ENCODE assay signal across 8 cellular contexts in the genomic region with DNA sequence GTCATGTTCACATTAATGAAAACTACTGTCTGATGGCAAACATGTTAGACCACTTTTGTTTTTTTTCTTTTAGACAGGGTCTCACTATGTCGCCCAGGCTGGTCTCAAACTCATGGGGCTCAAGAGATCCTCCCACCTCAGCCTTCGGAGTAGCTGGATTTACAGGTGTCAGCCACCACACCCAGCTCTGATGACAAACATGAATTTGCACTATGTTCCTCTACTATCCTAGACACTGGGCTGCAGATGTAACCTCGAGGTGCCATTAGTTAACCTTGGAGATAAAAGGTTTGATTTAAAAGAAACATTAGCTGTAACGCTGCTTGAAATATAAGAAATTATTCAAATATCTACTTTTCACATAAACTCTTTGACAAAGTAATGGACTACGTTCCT. TPM values are rescaled to one million over a fixed set of nuclear protein-coding genes. Genes with fewer than 3 reads are reported as not detected.
DNase-seq lines count a peak whose midpoint lies in the region; ATAC-seq, FAIRE-seq and TF ChIP-seq lines count a peak whose summit lies in the region.

No MANE protein-coding gene starts in this region.

- H3K9me2 ChIP-seq in PC-9 (ENCODE audit: insufficient read depth): no peaks in the 10 kb centered on the region

- peaks cover 19% of the 10 kb centered on the region; the same call in 1 of the 2 replicates for H4K20me1 ChIP-seq in PC-9 (ENCODE audit: insufficient read depth)

- ATAC-seq in A549 (peak in 1 of 2 experiments; percentile 6; a peak in 3 of 6 replicates), GM21381 (IDR thresholded peaks at IDR 0.05; ENCODE audit: unreplicated experiment) (peak; percentile 22), left colon (peak; percentile 52)

- H3K4me3 ChIP-seq in A549 (0 out of 3 replicates have a peak overlapping the region, but pooled peaks have one; percentile 12), PC-9 (peak overlapping the region; percentile 48; the same call in 1 of the 2 replicates), H7 (ENCODE audit: insufficient read depth, low read depth, low read length) (no peak overlapping the region)

- H3K27me3 ChIP-seq in PC-9 (ENCODE audit: insufficient read depth, low read depth): no peaks in the 10 kb centered on the region
- H3K27me3 ChIP-seq in H7 (ENCODE audit: control insufficient read depth, insufficient read depth, low read length): no peaks in the 10 kb centered on the region; the same call in 1 of the 2 replicates

- H2AFZ ChIP-seq in PC-9: no peak overlapping the region

- no peak for TF ChIP-seq EP300 in A549 (IDR thresholded peaks at IDR 0.05)

- TF ChIP-seq POLR2A in A549 (IDR thresholded peaks at IDR 0.05; ENCODE audit: low read length): no peak

- intact Hi-C loops in PC-9 (cut with micrococcal nuclease; ENCODE audit: unreplicated experiment) (loop anchor here (1.0 kb wide), 3 partner anchors 16 to 56 kb away; no protein-coding TSS in a partner anchor), left colon (cut with DNase I, micrococcal nuclease) (no loop called here)

- H3K27ac ChIP-seq in A549 (peak overlapping the region; percentile 42 to 84), PC-9 (peak overlapping the region; percentile 97)

- peaks cover 91% of the 10 kb centered on the region for H3K79me2 ChIP-seq in PC-9 (ENCODE audit: low read depth)

- peaks cover 64% of the 10 kb centered on the region for H3F3A ChIP-seq in PC-9 (ENCODE audit: insufficient read depth, low read depth)

- TF ChIP-seq CTCF in A549 (IDR thresholded peaks at IDR 0.05) (no peak), PC-9 (conservative IDR thresholded peaks at IDR 0.05) (no peak)

- H3K36me3 ChIP-seq in PC-9 (ENCODE audit: low read depth) (no peaks in the 10 kb centered on the region), H7 (replicated peaks; ENCODE audit: control insufficient read depth, insufficient read depth, low read length) (no peaks in the 10 kb centered on the region)

- WGBS in A549 (ENCODE audit: missing lambda C conversion rate): 68% methylated on average over 5 of the region's 5 CpGs

- TF ChIP-seq RAD21 in A549 (conservative IDR thresholded peaks at IDR 0.05 in 1 of 2, IDR thresholded peaks at IDR 0.05 in 1 of 2): no peak

- H3K4me1 ChIP-seq in A549 (peaks cover 76% of the 10 kb centered on the region), PC-9 (replicated peaks; ENCODE audit: insufficient read depth) (peaks cover 80% of the 10 kb centered on the region)

- BruUV-seq in PC-9 (replicated peaks; lab: Mats Ljungman, UMichigan): TSS peak; percentile 24

- CTCF ChIA-PET in A549 (lab: Yijun Ruan, JAX): interaction anchor here (0.6 to 8.0 kb wide), 12 partner anchors 11 to 1433 kb away, joined by 3 to 51 read pairs (median 4); no protein-coding TSS in a partner anchor
- CTCF ChIA-PET in PC-9 (lab: Charles Lee): interaction anchor here (0.8 kb wide), 1 partner anchor 57 kb away, joined by 3 read pairs; no protein-coding TSS in a partner anchor

- H3K4me2 ChIP-seq in A549 (peak overlapping the region; percentile 79), PC-9 (peak overlapping the region; percentile 85)

- FAIRE-seq in A549 (lab: Jason Lieb, UNC) (no peak), HTR-8/SVneo (lab: Jason Lieb, UNC) (no peak)

- DNase-seq in A549 (ENCODE audit: low read depth in 1 of 2, low spot score in 1 of 2) (no peak), PC-9 (no peak), left colon (peak; percentile 28 to 35), HTR-8/SVneo (ENCODE audit: insufficient read length, low spot score) (no peak), middle frontal gyrus (ENCODE audit: extremely low spot score, low spot score) (no peak), H7 (no peak), germinal center (ENCODE audit: low spot score) (no peak)

- POLR2A ChIA-PET in A549 (lab: Yijun Ruan, JAX): interaction anchor here (0.6 to 0.8 kb wide), 2 partner anchors 345 to 390 kb away, joined by 3 read pairs; a partner anchor contains a TSS
- POLR2A ChIA-PET in PC-9 (lab: Charles Lee; ENCODE audit: unreplicated experiment): interaction anchor here (0.6 to 1.2 kb wide), 5 partner anchors 11 to 344 kb away, joined by 4 to 17 read pairs (median 5); no protein-coding TSS in a partner anchor

- H3K9me3 ChIP-seq in A549 (no peaks in the 10 kb centered on the region), PC-9 (ENCODE audit: insufficient read depth, low read depth) (no peaks in the 10 kb centered on the region)

TF ChIP-seq in A549, 52 proteins besides CTCF, POLR2A, EP300 and RAD21:
- TF ChIP-seq RARB (CRISPR knock-in tag; IDR thresholded peaks at IDR 0.05): no peak
- TF ChIP-seq, protein P1, sequence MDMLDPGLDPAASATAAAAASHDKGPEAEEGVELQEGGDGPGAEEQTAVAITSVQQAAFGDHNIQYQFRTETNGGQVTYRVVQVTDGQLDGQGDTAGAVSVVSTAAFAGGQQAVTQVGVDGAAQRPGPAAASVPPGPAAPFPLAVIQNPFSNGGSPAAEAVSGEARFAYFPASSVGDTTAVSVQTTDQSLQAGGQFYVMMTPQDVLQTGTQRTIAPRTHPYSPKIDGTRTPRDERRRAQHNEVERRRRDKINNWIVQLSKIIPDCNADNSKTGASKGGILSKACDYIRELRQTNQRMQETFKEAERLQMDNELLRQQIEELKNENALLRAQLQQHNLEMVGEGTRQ (IDR thresholded peaks at IDR 0.05): no peak
- no peak for TF ChIP-seq NPAS2 (CRISPR knock-in tag; IDR thresholded peaks at IDR 0.05; ENCODE audit: borderline replicate concordance)
- no peak for TF ChIP-seq ESRRA (IDR thresholded peaks at IDR 0.05; ENCODE audit: borderline replicate concordance, low read length)

RNA-seq across cellular contexts. Expression of a gene that starts 8.1 kb away (rescaled TPM):
- 14.4 and 18.6 TPM in 2 replicates for polyA plus RNA-seq in A549 (2011; rRNA removed)
- polyA plus RNA-seq in A549 (2012; cell fraction: cytosol; rRNA removed): 21.2 and 21.5 TPM in 2 replicates
- polyA plus RNA-seq in A549 (2012; cell fraction: nucleus; rRNA removed): 27.6 and 29.8 TPM in 2 replicates
- polyA plus RNA-seq in A549 (2017; fragmentation: RNase III; extraction: RNeasy Plus Mini Kit Qiagen cat#74134 plus additional on column Dnase treatment): 16.0 to 17.0 TPM (median 16.2 TPM) in 3 replicates
- polyA minus RNA-seq in A549 (2011; rRNA and poly(A)+ RNA removed): 12.1 and 14.6 TPM in 2 replicates
- 51.4 and 53.5 TPM in 2 replicates for total RNA-seq in PC-9 (2021)
- total RNA-seq in left colon: 10 to 100 TPM; 66.4 to 86.7 TPM
- total RNA-seq in H7 (2014; rRNA removed; shearing (Covaris generic)): 14.7 and 20.9 TPM in 2 replicates

RNA-seq across cellular contexts. Expression of a gene that starts 52.6 kb away (rescaled TPM):
- polyA plus RNA-seq in A549 (2011; rRNA removed): 9.0 and 10.3 TPM in 2 replicates
- polyA plus RNA-seq in A549 (2012; cell fraction: cytosol; rRNA removed): 14.6 and 16.8 TPM in 2 replicates
- 85.5 and 100 TPM in 2 replicates for polyA plus RNA-seq in A549 (2012; cell fraction: nucleus; rRNA removed)
- polyA plus RNA-seq in A549 (2017; fragmentation: RNase III; extraction: RNeasy Plus Mini Kit Qiagen cat#74134 plus additional on column Dnase treatment): 9.1 to 11.2 TPM (median 10.6 TPM) in 3 replicates
- polyA minus RNA-seq in A549 (2011; rRNA and poly(A)+ RNA removed): 18.0 and 19.9 TPM in 2 replicates
- total RNA-seq in PC-9 (2021): 33.1 and 47.4 TPM in 2 replicates
- 10 to 100 TPM; 62.3 to 66.4 TPM for total RNA-seq in left colon
- 33.6 and 35.6 TPM in 2 replicates for total RNA-seq in H7 (2014; rRNA removed; shearing (Covaris generic))

Comparison
In these comparisons a context has a peak if more than half of its experiments do, and no peak if none do; other contexts are left out.
1. DNase-seq: peak in left colon (2 of 2); none in A549 (0 of 2), PC-9 (0 of 2), HTR-8/SVneo (single experiment), middle frontal gyrus (single experiment), H7 (single experiment) and germinal center (single experiment).